13 cellular contexts compared by ENCODE assay signal in genomic region chr11:11584446-11584810, GRCh38. TPM values are rescaled to one million over a fixed set of nuclear protein-coding genes. Genes with fewer than 3 reads are reported as not detected.
A peak's percentile ranks its signal among the peaks of the same experiment; 100 is the strongest.
DNase-seq lines count a peak whose midpoint lies in the region; ATAC-seq, FAIRE-seq and TF ChIP-seq lines count a peak whose summit lies in the region.
"Had no signal": no experiment of that assay in that cellular context is flagged by ENCODE, and none has a peak within 500 bp of the region (broad histone marks: within the 10 kb centered on the region; RNA-seq: fewer than 3 reads in every experiment).

No MANE protein-coding gene starts in this region.

- H2AFZ ChIP-seq in neural progenitor cell (replicated peaks) = no peak overlapping the region

- H3K27me3 Mint-ChIP-seq in neural progenitor cell (ENCODE audit: insufficient read depth, low read depth) = peaks cover 4% of the 10 kb centered on the region
- peaks cover 12% of the 10 kb centered on the region for H3K27me3 Mint-ChIP-seq in activated naive CD4-positive, alpha-beta T cell treated with anti-CD3 and anti-CD28 coated beads, Interleukin-2, amount 10 ng/mL, durations not matched to agents 7 days and 5 days

- intact Hi-C loops in left lung (cut with DNase I) = no loop called here

- no peak overlapping the region for H3K4me3 Mint-ChIP-seq in neural progenitor cell
- no peak overlapping the region for H3K4me3 Mint-ChIP-seq in activated naive CD4-positive, alpha-beta T cell treated with anti-CD3 and anti-CD28 coated beads, Interleukin-2, amount 10 ng/mL, durations not matched to agents 7 days and 5 days
- H3K4me3 Mint-ChIP-seq: activated naive CD8-positive, alpha-beta T cell had no signal

- no peak for TF ChIP-seq CTCF in AG09309 (IDR thresholded peaks at IDR 0.05; ENCODE audit: control insufficient read depth, insufficient read depth, low read depth, low read length, missing control alignments)
- TF ChIP-seq CTCF in left lung (IDR thresholded peaks at IDR 0.05) = no peak
- no peak for TF ChIP-seq CTCF in neural progenitor cell (IDR thresholded peaks at IDR 0.05)

- no peaks in the 10 kb centered on the region for H3K36me3 ChIP-seq in left lung
- no peaks in the 10 kb centered on the region for H3K36me3 ChIP-seq in neural progenitor cell

- no peaks in the 10 kb centered on the region for H3K79me2 ChIP-seq in neural progenitor cell (ENCODE audit: low read depth)

- no peaks in the 10 kb centered on the region for H4K20me1 ChIP-seq in neural progenitor cell (ENCODE audit: low read depth)

- H3K9me3 Mint-ChIP-seq in neural progenitor cell = no peaks in the 10 kb centered on the region
- no peaks in the 10 kb centered on the region for H3K9me3 Mint-ChIP-seq in activated naive CD4-positive, alpha-beta T cell treated with anti-CD3 and anti-CD28 coated beads, Interleukin-2, amount 10 ng/mL, durations not matched to agents 7 days and 5 days

- DNase-seq in AG09309 (ENCODE audit: low read depth) (peak; percentile 80), HS-27A (ENCODE audit: low read depth) (peak; percentile 77), brain pericyte (ENCODE audit: low read depth, low spot score) (peak; percentile 12), left lung (peak in 1 of 2 donors; percentile 68), GM12891 (ENCODE audit: insufficient read length, low spot score) (no peak), neural progenitor cell (ENCODE audit: low spot score) (no peak)
- DNase-seq in activated naive CD4-positive, alpha-beta T cell treated with anti-CD3 and anti-CD28 coated beads, Interleukin-2, amount 10 ng/mL, durations not matched to agents 7 days and 5 days = no peak
- DNase-seq: activated CD4-positive, alpha-beta T cell treated with anti-CD3 and anti-CD28 coated beads for 48 hours; foreskin melanocyte; mucosa of descending colon; SHP77 had no signal

- no peak overlapping the region for H3K27ac Mint-ChIP-seq in neural progenitor cell
- H3K27ac Mint-ChIP-seq in activated naive CD4-positive, alpha-beta T cell treated with anti-CD3 and anti-CD28 coated beads, Interleukin-2, amount 10 ng/mL, durations not matched to agents 7 days and 5 days = no peak overlapping the region
- H3K27ac Mint-ChIP-seq: activated naive CD8-positive, alpha-beta T cell had no signal

- H3K4me3 ChIP-seq in AG09309 (ENCODE audit: control insufficient read depth, low read depth, low read length) (no peak overlapping the region), left lung (no peak overlapping the region), neural progenitor cell (no peak overlapping the region)
- H3K4me3 ChIP-seq: mucosa of descending colon had no signal

- TF ChIP-seq POLR2A in GM12891 (IDR thresholded peaks at IDR 0.05; ENCODE audit: low read depth, low read length) = no peak

- H3K4me2 ChIP-seq in neural progenitor cell = no peak overlapping the region

- H3K4me1 ChIP-seq in left lung = peaks cover 26 to 35% of the 10 kb centered on the region in 2 donors
- H3K4me1 ChIP-seq in neural progenitor cell = peaks cover 36% of the 10 kb centered on the region

- H3K27ac ChIP-seq in left lung (peak overlapping the region; percentile 31 to 51), neural progenitor cell (no peak overlapping the region)

- H3K27me3 ChIP-seq in left lung (no peaks in the 10 kb centered on the region), neural progenitor cell (no peaks in the 10 kb centered on the region)

- H3K36me3 Mint-ChIP-seq in neural progenitor cell = no peaks in the 10 kb centered on the region
- no peaks in the 10 kb centered on the region for H3K36me3 Mint-ChIP-seq in activated naive CD4-positive, alpha-beta T cell treated with anti-CD3 and anti-CD28 coated beads, Interleukin-2, amount 10 ng/mL, durations not matched to agents 7 days and 5 days
- H3K36me3 Mint-ChIP-seq: activated naive CD8-positive, alpha-beta T cell had no signal

- CTCF ChIA-PET in activated naive CD4-positive, alpha-beta T cell treated with anti-CD3 and anti-CD28 coated beads, Interleukin-2, amount 10 ng/mL, durations not matched to agents 7 days and 5 days (lab: Charles Lee) = no interaction called here

- FAIRE-seq in GM12891 (lab: Jason Lieb, UNC) = no peak

- no peak overlapping the region for H3K9ac ChIP-seq in neural progenitor cell

- H3K9me3 ChIP-seq in left lung (no peaks in the 10 kb centered on the region), neural progenitor cell (ENCODE audit: low read depth) (no peaks in the 10 kb centered on the region)
- H3K9me3 ChIP-seq: mucosa of descending colon had no signal

- H3K4me1 Mint-ChIP-seq in neural progenitor cell = peaks cover 25% of the 10 kb centered on the region
- H3K4me1 Mint-ChIP-seq in activated naive CD4-positive, alpha-beta T cell treated with anti-CD3 and anti-CD28 coated beads, Interleukin-2, amount 10 ng/mL, durations not matched to agents 7 days and 5 days = no peaks in the 10 kb centered on the region

- no peaks in the 10 kb centered on the region for H3F3A ChIP-seq in neural progenitor cell (ENCODE audit: low read depth)

- peak; percentile 97 for ATAC-seq in left lung
- ATAC-seq in GM21529 (IDR thresholded peaks at IDR 0.05; ENCODE audit: unreplicated experiment) = no peak
- ATAC-seq: mucosa of descending colon had no signal

TF ChIP-seq in GM12891, 5 proteins besides CTCF, POLR2A, EP300 and RAD21:
- TF ChIP-seq POLR2AphosphoS5 (IDR thresholded peaks at IDR 0.05; ENCODE audit: low read depth, low read length) = no peak
- TF ChIP-seq SPI1 (IDR thresholded peaks at IDR 0.05; ENCODE audit: low read depth, low read length) = no peak
- TF ChIP-seq TAF1 (IDR thresholded peaks at IDR 0.05; ENCODE audit: low read depth, low read length) = no peak
- TF ChIP-seq PAX5 (IDR thresholded peaks at IDR 0.05; ENCODE audit: insufficient read depth, low read length, severe bottlenecking) = no peak
- TF ChIP-seq POU2F2 (IDR thresholded peaks at IDR 0.05; ENCODE audit: low read depth, low read length) = no peak
TF ChIP-seq in GM12891: peak in this region for 0.

RNA-seq across cellular contexts. Expression of gene GALNT18, which starts 37.4 kb away (rescaled TPM):
- 10 to 100 TPM; 39.3 to 42.6 TPM for total RNA-seq in left lung
- polyA plus RNA-seq in GM12891 (2012; ENCODE audit: low read depth, missing spikeins) = 1.4 TPM
- total RNA-seq in neural progenitor cell (ENCODE audit: low replicate concordance) = 2.4 and 4.0 TPM in 2 replicates

Comparison
In these comparisons a context has a peak if more than half of its experiments do, and no peak if none do; other contexts are left out.
1. DNase-seq: peak in AG09309 (single experiment), HS-27A (single experiment) and brain pericyte (single experiment); none in GM12891 (single experiment), neural progenitor cell (single experiment) and activated naive CD4-positive, alpha-beta T cell treated with anti-CD3 and anti-CD28 coated beads, Interleukin-2, amount 10 ng/mL, durations not matched to agents 7 days and 5 days (single experiment).